ENCODE assay signal across 8 cellular contexts in genomic region chr2:230225486-230225885, GRCh38. TPM values are rescaled to one million over a fixed set of nuclear protein-coding genes. Genes with fewer than 3 reads are reported as not detected.
DNase-seq lines count a peak whose midpoint lies in the region; ATAC-seq and TF ChIP-seq lines count a peak whose summit lies in the region.

TSS of gene SP140 (plus strand) at chr2:230225736. CDS start at chr2:230225845, 109 bp downstream.

- 84% methylated on average over 8 of the region's 8 CpGs for WGBS in prostate gland

- H3K4me3 ChIP-seq in prostate gland, result no peak within 1 kb of the TSS

- ATAC-seq in GM18907 (IDR thresholded peaks at IDR 0.05; ENCODE audit: unreplicated experiment), result peak; percentile 77
- ATAC-seq in HG03066 (IDR thresholded peaks at IDR 0.05; ENCODE audit: low read depth, unreplicated experiment), result peak; percentile 66

- no peaks in the 10 kb centered on the region for H3K36me3 ChIP-seq in prostate gland

- intact Hi-C loops in head of caudate nucleus (cut with DNase I), result no loop called here
- intact Hi-C loops in prostate gland (cut with DNase I), result no loop called here

- DNase-seq in activated CD4-positive, alpha-beta T cell treated with anti-CD3 and anti-CD28 coated beads, Interleukin-2, amount 50 U/mL, for 24 hours (ENCODE audit: low read depth in 1 of 2, low spot score in 1 of 2), result peak; percentile 54 to 82
- peak in 31 of 42 donors; percentile 7 to 62 (median 24) for DNase-seq in head of caudate nucleus
- DNase-seq in stimulated activated CD4-positive, alpha-beta T cell treated with anti-CD3 and anti-CD28 coated beads, TNF-alpha, amount 100 ng/mL, for 4 hours (ENCODE audit: low read depth in 3 of 3), result peak; percentile 47 to 77 (median 70)
- no peak for DNase-seq in GM19240 (ENCODE audit: insufficient read length, low spot score)
- DNase-seq in prostate gland (ENCODE audit: low spot score), result no peak
- DNase-seq in NCI-H1105 treated with DMSO at 0.1 percent for 48 hours (lab: John Stamatoyannopoulos, UW), result no peak

- H3K27ac ChIP-seq in prostate gland, result no peak within 1 kb of the TSS

- TF ChIP-seq POLR2A in prostate gland (IDR thresholded peaks at IDR 0.05), result no peak

- no peaks in the 10 kb centered on the region for H3K27me3 ChIP-seq in prostate gland (replicated peaks; ENCODE audit: insufficient read depth)

- H3K4me1 ChIP-seq in prostate gland (replicated peaks), result peaks cover 2% of the 10 kb centered on the region

- TF ChIP-seq CTCF in prostate gland (IDR thresholded peaks at IDR 0.05), result no peak

- H3K9me3 ChIP-seq in prostate gland, result no peaks in the 10 kb centered on the region

RNA-seq across cellular contexts. Expression of gene SP140, which starts in this region (rescaled TPM):
- under 1 TPM in 1 of 2 donors, not detected in 1; 0.51 TPM for total RNA-seq in prostate gland

Comparison
In these comparisons a context has a peak if more than half of its experiments do, and no peak if none do; other contexts are left out.
1. DNase-seq: peak in activated CD4-positive, alpha-beta T cell treated with anti-CD3 and anti-CD28 coated beads, Interleukin-2, amount 50 U/mL, for 24 hours (2 of 2), head of caudate nucleus (31 of 42) and stimulated activated CD4-positive, alpha-beta T cell treated with anti-CD3 and anti-CD28 coated beads, TNF-alpha, amount 100 ng/mL, for 4 hours (3 of 3); none in GM19240 (single experiment), prostate gland (single experiment) and NCI-H1105 treated with DMSO at 0.1 percent for 48 hours (single experiment).